ENCODE assay signal across 8 cellular contexts in genomic region chr5:78320461-78320860, GRCh38. TPM values are rescaled to one million over a fixed set of nuclear protein-coding genes. Genes with fewer than 3 reads are reported as not detected.
A peak's percentile ranks its signal among the peaks of the same experiment; 100 is the strongest.
DNase-seq lines count a peak whose midpoint lies in the region; ATAC-seq and TF ChIP-seq lines count a peak whose summit lies in the region.

No MANE protein-coding gene starts in this region.

- no peaks in the 10 kb centered on the region for H3K9me3 Mint-ChIP-seq in WTC11

- peaks cover 15% of the 10 kb centered on the region for H3K4me1 Mint-ChIP-seq in WTC11

- H3K27me3 ChIP-seq in kidney epithelial cell (ENCODE audit: control insufficient read depth, insufficient read depth, low read length) = no peaks in the 10 kb centered on the region

- TF ChIP-seq CTCF in LNCaP clone FGC (IDR thresholded peaks at IDR 0.05; ENCODE audit: control insufficient read depth, extremely low read depth, insufficient read depth) (peak; percentile 77), WTC11 (IDR thresholded peaks at IDR 0.05) (0 out of 2 replicates have a peak, but pooled peaks have one; percentile 15), kidney epithelial cell (IDR thresholded peaks at IDR 0.05; ENCODE audit: insufficient read depth, low read length, poor library complexity, severe bottlenecking) (peak; percentile 45)

- no peak overlapping the region for H3K27ac Mint-ChIP-seq in WTC11

- no peak overlapping the region for H3K4me3 Mint-ChIP-seq in WTC11

- DNase-seq in EH (ENCODE audit: low read depth) (peak; percentile 53), LNCaP clone FGC (ENCODE audit: low read depth) (peak; percentile 10), WTC11 (ENCODE audit: low spot score) (no peak), kidney epithelial cell (ENCODE audit: low read depth) (no peak), NCI-H2227 (lab: John Stamatoyannopoulos, UW; ENCODE audit: unreplicated experiment) (no peak)
- no peak for DNase-seq in activated CD8-positive, alpha-beta memory T cell treated with anti-CD3 and anti-CD28 coated beads, Interleukin-2, amount 50 U/mL, for 48 hours

- H3K36me3 Mint-ChIP-seq in WTC11 = no peaks in the 10 kb centered on the region

- H3K4me3 ChIP-seq in LNCaP clone FGC (ENCODE audit: low read depth, low read length) (no peak overlapping the region), kidney epithelial cell (ENCODE audit: low read depth, low read length) (no peak overlapping the region)

- CTCF ChIA-PET in WTC11 (lab: Charles Lee) = interaction anchor here (0.8 to 3.1 kb wide), 19 partner anchors 9 to 580 kb away, joined by 3 to 24 read pairs (median 5); partner anchors contain the start of genes AP3B1 and SCAMP1

- POLR2A ChIA-PET in WTC11 (lab: Charles Lee) = no interaction called here

- no peaks in the 10 kb centered on the region for H3K36me3 ChIP-seq in kidney epithelial cell (ENCODE audit: control insufficient read depth, insufficient read depth, low read length)

- ATAC-seq in WTC11 (peak; percentile 20; the same call in 1 of the 2 replicates), GM21737 (IDR thresholded peaks at IDR 0.05; ENCODE audit: unreplicated experiment) (no peak), HG03159 (IDR thresholded peaks at IDR 0.05; ENCODE audit: unreplicated experiment) (no peak)

- peaks cover 1% of the 10 kb centered on the region; the same call in 1 of the 2 replicates for H3K27me3 Mint-ChIP-seq in WTC11 (ENCODE audit: low read depth)

TF ChIP-seq in WTC11, 78 proteins besides CTCF, POLR2A, EP300 and RAD21 (continues in another document):
- no peak for TF ChIP-seq ZBTB43 (CRISPR knock-in tag; IDR thresholded peaks at IDR 0.05)
- TF ChIP-seq ZNF423 (CRISPR knock-in tag; IDR thresholded peaks at IDR 0.05) = no peak
- no peak for TF ChIP-seq AFF4 (CRISPR knock-in tag; IDR thresholded peaks at IDR 0.05; ENCODE audit: borderline replicate concordance)
- TF ChIP-seq ZNF532 (CRISPR knock-in tag; IDR thresholded peaks at IDR 0.05; ENCODE audit: borderline replicate concordance) = no peak
- TF ChIP-seq NFYB (CRISPR knock-in tag; conservative IDR thresholded peaks at IDR 0.05; ENCODE audit: low read depth) = no peak
- TF ChIP-seq USF2 (CRISPR knock-in tag; IDR thresholded peaks at IDR 0.05) = no peak
- no peak for TF ChIP-seq TEAD4 (CRISPR knock-in tag; IDR thresholded peaks at IDR 0.05)
- TF ChIP-seq TP53 (CRISPR knock-in tag; IDR thresholded peaks at IDR 0.05) = no peak
- TF ChIP-seq HMGXB4 (CRISPR knock-in tag; IDR thresholded peaks at IDR 0.05) = no peak
- TF ChIP-seq GABPB1 (CRISPR knock-in tag; IDR thresholded peaks at IDR 0.05) = no peak
- TF ChIP-seq ZNF512 (CRISPR knock-in tag; IDR thresholded peaks at IDR 0.05; ENCODE audit: borderline replicate concordance) = no peak

RNA-seq across cellular contexts. Expression of gene AP3B1, which starts 26.0 kb away (rescaled TPM):
- 42.8 to 50.3 TPM (median 46.3 TPM) in 3 replicates for total RNA-seq in WTC11 (2021)
- 30.6 and 36.4 TPM in 2 replicates for total RNA-seq in kidney epithelial cell

RNA-seq across cellular contexts. Expression of gene SCAMP1, which starts 40.0 kb away (rescaled TPM):
- total RNA-seq in WTC11 (2021) (38.3 to 43.8 TPM (median 39.2 TPM) in 3 replicates), kidney epithelial cell (33.4 and 43.0 TPM in 2 replicates)

Comparison
In these comparisons a context has a peak if more than half of its experiments do, and no peak if none do; other contexts are left out.
1. DNase-seq: peak in EH (single experiment) and LNCaP clone FGC (single experiment); none in WTC11 (single experiment), kidney epithelial cell (single experiment), NCI-H2227 (single experiment) and activated CD8-positive, alpha-beta memory T cell treated with anti-CD3 and anti-CD28 coated beads, Interleukin-2, amount 50 U/mL, for 48 hours (single experiment).
2. CTCF ChIP-seq: peak in every context shown above with its lines; median percentile 77 in LNCaP clone FGC; 45 in kidney epithelial cell; 15 in WTC11.